Comparison of ENCODE assay signal across 14 cellular contexts in genomic region chr10:28155726-28156125, GRCh38.
DNase-seq lines count a peak whose midpoint lies in the region; TF ChIP-seq lines count a peak whose summit lies in the region.
"Had no signal": no experiment of that assay in that cellular context is flagged by ENCODE, and none has a peak within 500 bp of the region (broad histone marks: within the 10 kb centered on the region; RNA-seq: fewer than 3 reads in every experiment).

No MANE protein-coding gene starts in this region.

- no peaks in the 10 kb centered on the region for H3K27me3 Mint-ChIP-seq in endothelial cell (ENCODE audit: unreplicated experiment)
- H3K27me3 Mint-ChIP-seq in neural progenitor cell (ENCODE audit: insufficient read depth, low read depth), result no peaks in the 10 kb centered on the region
- H3K27me3 Mint-ChIP-seq: CD4-positive, alpha-beta memory T cell had no signal

- H3K4me1 ChIP-seq in adipocyte (ENCODE audit: control insufficient read depth, insufficient read depth, low read length) (no peaks in the 10 kb centered on the region), neural progenitor cell (peaks cover 20% of the 10 kb centered on the region)

- peaks cover 17% of the 10 kb centered on the region for H3K27me3 ChIP-seq in adipocyte (replicated peaks; ENCODE audit: control insufficient read depth, insufficient read depth, low read length)
- no peaks in the 10 kb centered on the region for H3K27me3 ChIP-seq in neural progenitor cell

- H3K4me3 ChIP-seq in adipocyte (ENCODE audit: low read length) (no peak overlapping the region), neural progenitor cell (no peak overlapping the region)
- H3K4me3 ChIP-seq: GM23338 had no signal

- H3K4me3 Mint-ChIP-seq in endothelial cell (ENCODE audit: unreplicated experiment) (no peak overlapping the region), neural progenitor cell (no peak overlapping the region)
- H3K4me3 Mint-ChIP-seq: CD4-positive, alpha-beta memory T cell; GM23338; H9; HFFc6 had no signal

- peak overlapping the region; percentile 23 for H3K4me2 ChIP-seq in neural progenitor cell
- H3K4me2 ChIP-seq: GM23338 had no signal

- no peaks in the 10 kb centered on the region for H4K20me1 ChIP-seq in neural progenitor cell (ENCODE audit: low read depth)

- peaks cover 49% of the 10 kb centered on the region for H3K4me1 Mint-ChIP-seq in endothelial cell (ENCODE audit: unreplicated experiment)
- no peaks in the 10 kb centered on the region for H3K4me1 Mint-ChIP-seq in neural progenitor cell

- TF ChIP-seq CTCF in endothelial cell (IDR thresholded peaks at IDR 0.05; ENCODE audit: unreplicated experiment) (no peak), neural progenitor cell (IDR thresholded peaks at IDR 0.05) (no peak), GM13976 (IDR thresholded peaks at IDR 0.05; ENCODE audit: borderline replicate concordance, control extremely low read depth, extremely low read depth, insufficient read depth, missing control alignments) (no peak)

- H3K9me3 Mint-ChIP-seq in endothelial cell (ENCODE audit: unreplicated experiment) (no peaks in the 10 kb centered on the region), neural progenitor cell (no peaks in the 10 kb centered on the region)
- H3K9me3 Mint-ChIP-seq: GM23338, HFFc6 had no signal

- no peaks in the 10 kb centered on the region for H3K79me2 ChIP-seq in neural progenitor cell (ENCODE audit: low read depth)

- H3K36me3 Mint-ChIP-seq in endothelial cell (ENCODE audit: low read depth, unreplicated experiment), result no peaks in the 10 kb centered on the region
- no peaks in the 10 kb centered on the region for H3K36me3 Mint-ChIP-seq in neural progenitor cell

- H2AFZ ChIP-seq in neural progenitor cell (replicated peaks), result no peak overlapping the region
- H2AFZ ChIP-seq: GM23338 had no signal

- in situ Hi-C loops in GM13976 (cut with MboI; ENCODE audit: low sequenced_read_pairs, unreplicated experiment), result no loop called here

- H3F3A ChIP-seq in neural progenitor cell (ENCODE audit: low read depth), result peaks cover 10% of the 10 kb centered on the region

- H3K36me3 ChIP-seq in adipocyte (ENCODE audit: control insufficient read depth, insufficient read depth, low read length, severe bottlenecking) (no peaks in the 10 kb centered on the region), neural progenitor cell (no peaks in the 10 kb centered on the region)

- DNase-seq in adipocyte (ENCODE audit: low read depth), result peak; percentile 30
- no peak for DNase-seq in endothelial cell (ENCODE audit: low spot score)
- DNase-seq in neural progenitor cell (ENCODE audit: low spot score), result peak; percentile 23
- DNase-seq in DMS153 (lab: John Stamatoyannopoulos, UW), result no peak
- DNase-seq in GM13976 (ENCODE audit: low spot score), result no peak
- DNase-seq in amniotic stem cell (lab: John Stamatoyannopoulos, UW), result no peak
- DNase-seq: C1 segment of cervical spinal cord; Calu3; CD4-positive, alpha-beta memory T cell; COR-L47; DND-41; H9; HFFc6 had no signal

- H3K27ac Mint-ChIP-seq in endothelial cell (ENCODE audit: unreplicated experiment), result peak overlapping the region; percentile 96
- H3K27ac Mint-ChIP-seq in neural progenitor cell, result no peak overlapping the region
- H3K27ac Mint-ChIP-seq: GM23338, H9, HFFc6 had no signal

- H3K9me3 ChIP-seq in adipocyte (ENCODE audit: control insufficient read depth, low read length), result no peaks in the 10 kb centered on the region
- no peaks in the 10 kb centered on the region for H3K9me3 ChIP-seq in neural progenitor cell (ENCODE audit: low read depth)

- H3K9ac ChIP-seq in adipocyte (ENCODE audit: low read length), result no peak overlapping the region
- no peak overlapping the region for H3K9ac ChIP-seq in neural progenitor cell

- H3K27ac ChIP-seq in neural progenitor cell, result peak overlapping the region; percentile 35

Comparison
In these comparisons a context has a peak if more than half of its experiments do, and no peak if none do; other contexts are left out.
1. DNase-seq: peak in adipocyte (single experiment) and neural progenitor cell (single experiment); none in endothelial cell (single experiment), DMS153 (single experiment), GM13976 (single experiment) and amniotic stem cell (single experiment).